ENCODE assay signal across 26 cellular contexts in genomic region chr2:2875296-2875695, GRCh38.
DNase-seq lines count a peak whose midpoint lies in the region; ATAC-seq, FAIRE-seq and TF ChIP-seq lines count a peak whose summit lies in the region.
"Had no signal": no experiment of that assay in that cellular context is flagged by ENCODE, and none has a peak within 500 bp of the region (broad histone marks: within the 10 kb centered on the region; RNA-seq: fewer than 3 reads in every experiment).

No MANE protein-coding gene starts in this region.

- no peak overlapping the region for H3K27ac Mint-ChIP-seq in endodermal cell
- H3K27ac Mint-ChIP-seq in nephron progenitor cell = peak overlapping the region; percentile 66
- H3K27ac Mint-ChIP-seq: CD14-positive monocyte; CD4-positive, alpha-beta T cell; CD8-positive, alpha-beta memory T cell; GM23338 had no signal

- no peaks in the 10 kb centered on the region for H3K36me3 ChIP-seq in endodermal cell (ENCODE audit: control insufficient read depth, insufficient read depth, low read length)
- no peaks in the 10 kb centered on the region for H3K36me3 ChIP-seq in HepG2 (replicated peaks in 1 of 2; ENCODE audit: control insufficient read depth in 1 of 2, insufficient read depth in 2 of 2, low read length in 2 of 2)
- H3K36me3 ChIP-seq: BE2C; BLaER1 treated with 17β-estradiol and CSF1 and Interleukin-3, amounts not matched to agents 10 nM and 100 nM had no signal

- no peak overlapping the region for H2AFZ ChIP-seq in HepG2 (ENCODE audit: low read length)
- H2AFZ ChIP-seq: GM23338 had no signal

- H4K20me1 ChIP-seq in HepG2 (ENCODE audit: insufficient read depth, low read length) = no peaks in the 10 kb centered on the region
- H4K20me1 ChIP-seq: BLaER1 treated with 17β-estradiol and CSF1 and Interleukin-3, amounts not matched to agents 10 nM and 100 nM had no signal

- TF ChIP-seq RAD21 in HepG2 (CRISPR knock-in tag; IDR thresholded peaks at IDR 0.05) = no peak

- in situ Hi-C loops in HepG2 (cut with HindIII; ENCODE audit: extremely low pct_ligation_motif_present, low pct_unique_long_range_greater_than_20kb) = no loop called here

- no peak overlapping the region for H3K27ac ChIP-seq in endodermal cell (ENCODE audit: low read depth, low read length)
- H3K27ac ChIP-seq in HepG2 (ENCODE audit: extremely low read length, insufficient read depth, low read length) = no peak overlapping the region
- H3K27ac ChIP-seq: A549; BLaER1 treated with 17β-estradiol and CSF1 and Interleukin-3, amounts not matched to agents 10 nM and 100 nM had no signal

- intact Hi-C loops in HepG2 (cut with micrococcal nuclease; ENCODE audit: unreplicated experiment) = no loop called here

- peak; percentile 17; the same call in 2 of the 3 replicates for ATAC-seq in HepG2
- ATAC-seq in GM21825 (IDR thresholded peaks at IDR 0.05; ENCODE audit: unreplicated experiment) = no peak
- ATAC-seq: A549, GM12878, GM23338, HCT116 had no signal

- H3K9ac ChIP-seq in endodermal cell (ENCODE audit: extremely low read depth, low read length, poor library complexity, severe bottlenecking) = no peak overlapping the region
- H3K9ac ChIP-seq in HepG2 (ENCODE audit: insufficient read depth, low read depth, low read length) = no peak overlapping the region
- H3K9ac ChIP-seq: BLaER1 treated with 17β-estradiol and CSF1 and Interleukin-3, amounts not matched to agents 10 nM and 100 nM had no signal

- TF ChIP-seq POLR2A in HepG2 (IDR thresholded peaks at IDR 0.05; ENCODE audit: insufficient read depth in 1 of 2, low read depth in 2 of 2, low read length in 2 of 2) = no peak

- no peaks in the 10 kb centered on the region for H3K79me2 ChIP-seq in HepG2 (ENCODE audit: insufficient read depth, low read length)

- FAIRE-seq in HepG2 (lab: Jason Lieb, UNC) = no peak
- FAIRE-seq: A549, D721Med, GM12878, GM19239 had no signal

- H3K4me3 ChIP-seq in endodermal cell (ENCODE audit: low read length) (no peak overlapping the region), HepG2 (replicated peaks in 1 of 3; ENCODE audit: insufficient read depth in 1 of 3, low read depth in 2 of 3, low read length in 3 of 3) (no peak overlapping the region)
- H3K4me3 ChIP-seq: A549; BLaER1 treated with 17β-estradiol and CSF1 and Interleukin-3, amounts not matched to agents 10 nM and 100 nM; GM12878; GM23338 had no signal

- 94 to 100% methylated on average over 7 to 11 of the region's 11 CpGs for WGBS in endodermal cell (ENCODE audit: insufficient coverage in 1 of 2, insufficient read length in 1 of 2), 2 experiments
- WGBS in HepG2 (ENCODE audit: low lambda C conversion rate) = 48% methylated on average over 9 of the region's 11 CpGs

- TF ChIP-seq CTCF in endodermal cell (conservative IDR thresholded peaks at IDR 0.05) = no peak
- no peak for TF ChIP-seq CTCF in HepG2 (CRISPR knock-in tag; IDR thresholded peaks at IDR 0.05)
- no peak for TF ChIP-seq CTCF in nephron progenitor cell (IDR thresholded peaks at IDR 0.05)

- no TSS peak for BruUV-seq in HepG2 (replicated peaks; lab: Mats Ljungman, UMichigan)

- H3K27me3 Mint-ChIP-seq in endodermal cell (ENCODE audit: insufficient read depth) = no peaks in the 10 kb centered on the region
- peaks cover 3% of the 10 kb centered on the region for H3K27me3 Mint-ChIP-seq in nephron progenitor cell (ENCODE audit: low read depth, poor library complexity)
- H3K27me3 Mint-ChIP-seq: CD4-positive, alpha-beta T cell; CD8-positive, alpha-beta memory T cell had no signal

- CTCF ChIA-PET in HepG2 (lab: Yijun Ruan, JAX; ENCODE audit: low intra/inter-chr PET ratio, low total read pairs) = no interaction called here

- H3K9me3 ChIP-seq in endodermal cell (ENCODE audit: control insufficient read depth, low read length) (peaks cover 15% of the 10 kb centered on the region), HepG2 (ENCODE audit: low read length) (no peaks in the 10 kb centered on the region)
- H3K9me3 ChIP-seq: A549, BE2C had no signal

- DNase-seq in endodermal cell (peak; percentile 17), HepG2 (ENCODE audit: low spot score) (no peak), nephron progenitor cell (no peak), iPS-NIHi11 (ENCODE audit: low spot score) (no peak), kidney glomerular epithelial cell (lab: John Stamatoyannopoulos, UW) (no peak), SW 1271 (lab: John Stamatoyannopoulos, UW) (no peak)
- DNase-seq: 8988T; ACHN; AML-193; BE2C; CD4-positive, alpha-beta T cell; CD8-positive, alpha-beta memory T cell; DMS 273 treated with DMSO at 0.1 percent for 48 hours; DMS79; EL; GDM1; H9 had no signal

- H3K27me3 ChIP-seq in endodermal cell (ENCODE audit: control insufficient read depth, insufficient read depth, low read length, poor library complexity, severe bottlenecking) (no peaks in the 10 kb centered on the region), HepG2 (ENCODE audit: control insufficient read depth in 1 of 2, insufficient read depth in 2 of 2, low read length in 2 of 2) (peaks cover 5 to 20% of the 10 kb centered on the region in 2 experiments; a peak in 4 of 5 replicates)
- H3K27me3 ChIP-seq: BE2C; BLaER1 treated with 17β-estradiol and CSF1 and Interleukin-3, amounts not matched to agents 10 nM and 100 nM had no signal

- POLR2A ChIA-PET in HepG2 (lab: Yijun Ruan, JAX) = no interaction called here

- H3K36me3 Mint-ChIP-seq in endodermal cell (ENCODE audit: low read depth) (no peaks in the 10 kb centered on the region), nephron progenitor cell (ENCODE audit: low read depth) (no peaks in the 10 kb centered on the region)
- H3K36me3 Mint-ChIP-seq: CD14-positive monocyte; CD8-positive, alpha-beta memory T cell had no signal

- no peaks in the 10 kb centered on the region for H3K4me1 Mint-ChIP-seq in endodermal cell
- H3K4me1 Mint-ChIP-seq in nephron progenitor cell = peaks cover 44% of the 10 kb centered on the region
- H3K4me1 Mint-ChIP-seq: CD14-positive monocyte; CD8-positive, alpha-beta memory T cell; GM23338 had no signal

- H3K9me3 Mint-ChIP-seq in endodermal cell (peaks cover 27% of the 10 kb centered on the region), nephron progenitor cell (peaks cover 23% of the 10 kb centered on the region)
- H3K9me3 Mint-ChIP-seq: CD4-positive, alpha-beta T cell; CD8-positive, alpha-beta memory T cell had no signal

- no peak overlapping the region for H3K4me2 ChIP-seq in HepG2 (ENCODE audit: low read depth, low read length)
- H3K4me2 ChIP-seq: A549, GM23338 had no signal

- TF ChIP-seq EP300 in HepG2 (IDR thresholded peaks at IDR 0.05; ENCODE audit: low read depth in 2 of 2, low read length in 2 of 2) = no peak
- TF ChIP-seq EP300 in HepG2 (CRISPR knock-in tag; IDR thresholded peaks at IDR 0.05; ENCODE audit: borderline replicate concordance) = no peak

- H3K4me3 Mint-ChIP-seq in endodermal cell (no peak overlapping the region), nephron progenitor cell (no peak overlapping the region)
- H3K4me3 Mint-ChIP-seq: CD14-positive monocyte; CD4-positive, alpha-beta T cell; CD8-positive, alpha-beta memory T cell; GM23338; H9 had no signal

- H3K4me1 ChIP-seq in endodermal cell (ENCODE audit: control insufficient read depth, insufficient read depth, low read length) = no peaks in the 10 kb centered on the region
- no peaks in the 10 kb centered on the region for H3K4me1 ChIP-seq in HepG2 (ENCODE audit: insufficient read depth, low read length)
- H3K4me1 ChIP-seq: A549, BE2C had no signal

TF ChIP-seq in HepG2, 621 proteins besides CTCF, POLR2A, EP300 and RAD21 (continues in another document):
- TF ChIP-seq KDM5B (CRISPR knock-in tag; IDR thresholded peaks at IDR 0.05; ENCODE audit: borderline replicate concordance) = no peak
- TF ChIP-seq, protein P1, sequence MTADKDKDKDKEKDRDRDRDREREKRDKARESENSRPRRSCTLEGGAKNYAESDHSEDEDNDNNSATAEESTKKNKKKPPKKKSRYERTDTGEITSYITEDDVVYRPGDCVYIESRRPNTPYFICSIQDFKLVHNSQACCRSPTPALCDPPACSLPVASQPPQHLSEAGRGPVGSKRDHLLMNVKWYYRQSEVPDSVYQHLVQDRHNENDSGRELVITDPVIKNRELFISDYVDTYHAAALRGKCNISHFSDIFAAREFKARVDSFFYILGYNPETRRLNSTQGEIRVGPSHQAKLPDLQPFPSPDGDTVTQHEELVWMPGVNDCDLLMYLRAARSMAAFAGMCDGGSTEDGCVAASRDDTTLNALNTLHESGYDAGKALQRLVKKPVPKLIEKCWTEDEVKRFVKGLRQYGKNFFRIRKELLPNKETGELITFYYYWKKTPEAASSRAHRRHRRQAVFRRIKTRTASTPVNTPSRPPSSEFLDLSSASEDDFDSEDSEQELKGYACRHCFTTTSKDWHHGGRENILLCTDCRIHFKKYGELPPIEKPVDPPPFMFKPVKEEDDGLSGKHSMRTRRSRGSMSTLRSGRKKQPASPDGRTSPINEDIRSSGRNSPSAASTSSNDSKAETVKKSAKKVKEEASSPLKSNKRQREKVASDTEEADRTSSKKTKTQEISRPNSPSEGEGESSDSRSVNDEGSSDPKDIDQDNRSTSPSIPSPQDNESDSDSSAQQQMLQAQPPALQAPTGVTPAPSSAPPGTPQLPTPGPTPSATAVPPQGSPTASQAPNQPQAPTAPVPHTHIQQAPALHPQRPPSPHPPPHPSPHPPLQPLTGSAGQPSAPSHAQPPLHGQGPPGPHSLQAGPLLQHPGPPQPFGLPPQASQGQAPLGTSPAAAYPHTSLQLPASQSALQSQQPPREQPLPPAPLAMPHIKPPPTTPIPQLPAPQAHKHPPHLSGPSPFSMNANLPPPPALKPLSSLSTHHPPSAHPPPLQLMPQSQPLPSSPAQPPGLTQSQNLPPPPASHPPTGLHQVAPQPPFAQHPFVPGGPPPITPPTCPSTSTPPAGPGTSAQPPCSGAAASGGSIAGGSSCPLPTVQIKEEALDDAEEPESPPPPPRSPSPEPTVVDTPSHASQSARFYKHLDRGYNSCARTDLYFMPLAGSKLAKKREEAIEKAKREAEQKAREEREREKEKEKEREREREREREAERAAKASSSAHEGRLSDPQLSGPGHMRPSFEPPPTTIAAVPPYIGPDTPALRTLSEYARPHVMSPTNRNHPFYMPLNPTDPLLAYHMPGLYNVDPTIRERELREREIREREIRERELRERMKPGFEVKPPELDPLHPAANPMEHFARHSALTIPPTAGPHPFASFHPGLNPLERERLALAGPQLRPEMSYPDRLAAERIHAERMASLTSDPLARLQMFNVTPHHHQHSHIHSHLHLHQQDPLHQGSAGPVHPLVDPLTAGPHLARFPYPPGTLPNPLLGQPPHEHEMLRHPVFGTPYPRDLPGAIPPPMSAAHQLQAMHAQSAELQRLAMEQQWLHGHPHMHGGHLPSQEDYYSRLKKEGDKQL (CRISPR knock-in tag; IDR thresholded peaks at IDR 0.05; ENCODE audit: low read depth) = no peak
- no peak for TF ChIP-seq AGO2 (optimal IDR thresholded peaks at IDR 0.05; ENCODE audit: low read depth, low read length)
